In genomic region chr5:43313035-43313853, GRCh38 we compare ENCODE assay signal across 1 cellular context.
TF ChIP-seq lines count a peak whose summit lies in the region.

HMGCS1 (minus strand) TSS chr5:43313412; CDS start chr5:43298965, 14,447 bp downstream.

TF ChIP-seq in GM23338, 12 proteins besides CTCF, POLR2A, EP300 and RAD21:
- TF ChIP-seq, protein P1, sequence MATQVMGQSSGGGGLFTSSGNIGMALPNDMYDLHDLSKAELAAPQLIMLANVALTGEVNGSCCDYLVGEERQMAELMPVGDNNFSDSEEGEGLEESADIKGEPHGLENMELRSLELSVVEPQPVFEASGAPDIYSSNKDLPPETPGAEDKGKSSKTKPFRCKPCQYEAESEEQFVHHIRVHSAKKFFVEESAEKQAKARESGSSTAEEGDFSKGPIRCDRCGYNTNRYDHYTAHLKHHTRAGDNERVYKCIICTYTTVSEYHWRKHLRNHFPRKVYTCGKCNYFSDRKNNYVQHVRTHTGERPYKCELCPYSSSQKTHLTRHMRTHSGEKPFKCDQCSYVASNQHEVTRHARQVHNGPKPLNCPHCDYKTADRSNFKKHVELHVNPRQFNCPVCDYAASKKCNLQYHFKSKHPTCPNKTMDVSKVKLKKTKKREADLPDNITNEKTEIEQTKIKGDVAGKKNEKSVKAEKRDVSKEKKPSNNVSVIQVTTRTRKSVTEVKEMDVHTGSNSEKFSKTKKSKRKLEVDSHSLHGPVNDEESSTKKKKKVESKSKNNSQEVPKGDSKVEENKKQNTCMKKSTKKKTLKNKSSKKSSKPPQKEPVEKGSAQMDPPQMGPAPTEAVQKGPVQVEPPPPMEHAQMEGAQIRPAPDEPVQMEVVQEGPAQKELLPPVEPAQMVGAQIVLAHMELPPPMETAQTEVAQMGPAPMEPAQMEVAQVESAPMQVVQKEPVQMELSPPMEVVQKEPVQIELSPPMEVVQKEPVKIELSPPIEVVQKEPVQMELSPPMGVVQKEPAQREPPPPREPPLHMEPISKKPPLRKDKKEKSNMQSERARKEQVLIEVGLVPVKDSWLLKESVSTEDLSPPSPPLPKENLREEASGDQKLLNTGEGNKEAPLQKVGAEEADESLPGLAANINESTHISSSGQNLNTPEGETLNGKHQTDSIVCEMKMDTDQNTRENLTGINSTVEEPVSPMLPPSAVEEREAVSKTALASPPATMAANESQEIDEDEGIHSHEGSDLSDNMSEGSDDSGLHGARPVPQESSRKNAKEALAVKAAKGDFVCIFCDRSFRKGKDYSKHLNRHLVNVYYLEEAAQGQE (IDR thresholded peaks at IDR 0.05; ENCODE audit: unreplicated experiment), result no peak
- no peak for TF ChIP-seq EZH2phosphoT487 (IDR thresholded peaks at IDR 0.05; ENCODE audit: unreplicated experiment)
- peak; percentile 91 for TF ChIP-seq CREB1 (CRISPR knock-in tag; IDR thresholded peaks at IDR 0.05; ENCODE audit: low read depth)
- TF ChIP-seq, protein P2, sequence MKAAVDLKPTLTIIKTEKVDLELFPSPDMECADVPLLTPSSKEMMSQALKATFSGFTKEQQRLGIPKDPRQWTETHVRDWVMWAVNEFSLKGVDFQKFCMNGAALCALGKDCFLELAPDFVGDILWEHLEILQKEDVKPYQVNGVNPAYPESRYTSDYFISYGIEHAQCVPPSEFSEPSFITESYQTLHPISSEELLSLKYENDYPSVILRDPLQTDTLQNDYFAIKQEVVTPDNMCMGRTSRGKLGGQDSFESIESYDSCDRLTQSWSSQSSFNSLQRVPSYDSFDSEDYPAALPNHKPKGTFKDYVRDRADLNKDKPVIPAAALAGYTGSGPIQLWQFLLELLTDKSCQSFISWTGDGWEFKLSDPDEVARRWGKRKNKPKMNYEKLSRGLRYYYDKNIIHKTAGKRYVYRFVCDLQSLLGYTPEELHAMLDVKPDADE (IDR thresholded peaks at IDR 0.05), result no peak
- TF ChIP-seq ZNF331 (CRISPR knock-in tag; IDR thresholded peaks at IDR 0.05; ENCODE audit: low read depth), result no peak
- TF ChIP-seq POLR2AphosphoS5 (IDR thresholded peaks at IDR 0.05; ENCODE audit: low read depth), result peak; percentile 88
- no peak for TF ChIP-seq JUNB (IDR thresholded peaks at IDR 0.05; ENCODE audit: unreplicated experiment)
